In the genomic region with DNA sequence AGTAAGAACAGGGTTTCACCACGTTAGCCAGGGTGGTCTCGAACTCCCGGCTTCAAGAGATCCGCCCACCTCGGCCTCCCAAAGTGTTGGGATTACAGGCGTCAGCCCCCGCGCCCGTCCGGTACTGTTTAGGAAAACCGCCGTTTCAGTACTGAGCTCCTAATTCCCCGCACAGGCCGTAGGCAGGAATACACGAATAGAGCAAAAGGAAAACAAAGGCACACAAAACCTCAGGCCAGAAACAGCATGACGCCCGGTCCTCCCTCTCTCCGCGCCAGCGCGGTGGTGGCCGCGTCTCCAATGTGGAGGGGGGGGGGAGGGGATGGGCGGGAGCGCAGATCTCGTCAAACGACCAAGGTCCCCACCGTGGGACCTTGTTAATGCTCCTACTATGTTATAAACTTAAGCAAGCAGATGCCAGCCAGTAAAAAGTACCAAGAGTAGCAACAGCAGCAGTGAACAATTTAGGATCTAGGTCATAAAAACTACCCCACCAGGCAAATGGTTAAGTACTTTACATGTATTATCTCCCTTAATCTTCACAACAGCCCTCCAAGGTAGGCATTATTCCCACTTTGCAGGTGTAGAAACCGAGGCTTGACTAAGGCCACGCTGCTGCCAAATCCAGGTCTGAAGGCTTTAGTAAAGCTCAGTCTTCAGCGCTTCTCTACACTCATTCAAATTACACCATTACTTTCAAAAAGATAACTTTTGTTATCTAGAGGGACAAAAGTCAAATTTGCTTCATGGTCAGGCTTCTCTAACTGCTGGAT, we compare ENCODE assay signal across 8 cellular contexts. TPM values are rescaled to one million over a fixed set of nuclear protein-coding genes. Genes with fewer than 3 reads are reported as not detected.
A peak's percentile ranks its signal among the peaks of the same experiment; 100 is the strongest.
DNase-seq lines count a peak whose midpoint lies in the region; ATAC-seq, FAIRE-seq and TF ChIP-seq lines count a peak whose summit lies in the region.

No MANE protein-coding gene starts in this region.

- H3K27me3 ChIP-seq in astrocyte (ENCODE audit: insufficient read depth, low read length), result no peaks in the 10 kb centered on the region

- H3K36me3 Mint-ChIP-seq in astrocyte (ENCODE audit: low read depth, unreplicated experiment), result peaks cover 14% of the 10 kb centered on the region

- ATAC-seq in HG02610 (IDR thresholded peaks at IDR 0.05; ENCODE audit: unreplicated experiment) (no peak), GM18870 (IDR thresholded peaks at IDR 0.05; ENCODE audit: unreplicated experiment) (no peak)

- H3K9ac ChIP-seq in astrocyte (ENCODE audit: low read length), result peak overlapping the region; percentile 100

- H3K9me3 Mint-ChIP-seq in astrocyte (ENCODE audit: unreplicated experiment), result peaks cover 2% of the 10 kb centered on the region

- H3K4me1 Mint-ChIP-seq in astrocyte (ENCODE audit: low read depth, unreplicated experiment), result peaks cover 44% of the 10 kb centered on the region

- peak overlapping the region; percentile 49 for H2AFZ ChIP-seq in astrocyte (ENCODE audit: low read depth, low read length)

- no peaks in the 10 kb centered on the region for H3K9me3 ChIP-seq in astrocyte (ENCODE audit: insufficient read depth, low read depth, low read length)

- DNase-seq in Daoy (ENCODE audit: low read depth) (peak; percentile 65), LoVo (ENCODE audit: low spot score) (peak; percentile 38), SKM-1 (lab: John Stamatoyannopoulos, UW; ENCODE audit: unreplicated experiment) (peak; percentile 38), astrocyte (ENCODE audit: low read depth) (peak; percentile 51), hepatic stellate cell (ENCODE audit: low spot score) (peak; percentile 40), posterior vena cava (ENCODE audit: low spot score) (peak; percentile 85)

- peaks cover 71% of the 10 kb centered on the region for H4K20me1 ChIP-seq in astrocyte (ENCODE audit: insufficient read depth, low read length)

- H3K27ac Mint-ChIP-seq in astrocyte (ENCODE audit: unreplicated experiment), result peak overlapping the region; percentile 98

- no peaks in the 10 kb centered on the region for H3K36me3 ChIP-seq in astrocyte (ENCODE audit: insufficient read depth, low read length)

- H3K4me2 ChIP-seq in astrocyte (ENCODE audit: low read length), result peak overlapping the region; percentile 100

- H3K27ac ChIP-seq in astrocyte (ENCODE audit: low read depth, low read length), result peak overlapping the region; percentile 98

- peak overlapping the region; percentile 99 for H3K4me3 ChIP-seq in astrocyte (ENCODE audit: insufficient read depth, low read depth, low read length)

- H3K4me1 ChIP-seq in astrocyte (ENCODE audit: insufficient read depth, low read length), result peaks cover 21% of the 10 kb centered on the region

- TF ChIP-seq CTCF in astrocyte (IDR thresholded peaks at IDR 0.05; ENCODE audit: insufficient read depth, low read depth, low read length), result no peak

- no peaks in the 10 kb centered on the region for H3K27me3 Mint-ChIP-seq in astrocyte (ENCODE audit: low read depth, unreplicated experiment)

- no peak for FAIRE-seq in astrocyte (lab: Jason Lieb, UNC)

- peak overlapping the region; percentile 94 for H3K4me3 Mint-ChIP-seq in astrocyte (ENCODE audit: unreplicated experiment)

- intact Hi-C loops in posterior vena cava (cut with DNase I), result no loop called here

- peaks cover 93% of the 10 kb centered on the region for H3K79me2 ChIP-seq in astrocyte (ENCODE audit: insufficient read depth, low read length)

RNA-seq across cellular contexts. Expression of gene ADAR, which starts 0.7 kb away (rescaled TPM):
- 70.8 and 83.9 TPM in 2 replicates for total RNA-seq in Daoy (2014; rRNA removed; shearing (Covaris generic))
- total RNA-seq in astrocyte, result 275 and 278 TPM in 2 replicates
- total RNA-seq in posterior vena cava, result 100 to 1,000 TPM; 104 to 106 TPM

RNA-seq across cellular contexts. Expression of gene CHRNB2, which starts 41.1 kb away (rescaled TPM):
- 0.80 and 1.0 TPM in 2 replicates for total RNA-seq in Daoy (2014; rRNA removed; shearing (Covaris generic))
- total RNA-seq in astrocyte, result 0.20 and 0.24 TPM in 2 replicates
- not detected for total RNA-seq in posterior vena cava

RNA-seq across cellular contexts. Expression of gene UBE2Q1, which starts 50.2 kb away (rescaled TPM):
- total RNA-seq in Daoy (2014; rRNA removed; shearing (Covaris generic)), result 39.9 and 78.3 TPM in 2 replicates
- total RNA-seq in astrocyte, result 85.3 and 85.4 TPM in 2 replicates
- total RNA-seq in posterior vena cava, result 10 to 100 TPM; 44.8 to 45.4 TPM
